In genomic region chr13:73956101-73956500, GRCh38 we compare ENCODE assay signal across 17 cellular contexts.
DNase-seq lines count a peak whose midpoint lies in the region; ATAC-seq, FAIRE-seq and TF ChIP-seq lines count a peak whose summit lies in the region.
"Had no signal": no experiment of that assay in that cellular context is flagged by ENCODE, and none has a peak within 500 bp of the region (broad histone marks: within the 10 kb centered on the region; RNA-seq: fewer than 3 reads in every experiment).

No MANE protein-coding gene starts in this region.

- H3K36me3 Mint-ChIP-seq in T-helper 17 cell (ENCODE audit: low read depth), result no peaks in the 10 kb centered on the region
- peaks cover under 1 to 17% (median 6%) of the 10 kb centered on the region in 5 donors for H3K36me3 Mint-ChIP-seq in naive thymus-derived CD4-positive, alpha-beta T cell

- H3K9me3 ChIP-seq in BLaER1 treated with 17β-estradiol and CSF1 and Interleukin-3, amounts not matched to agents 10 nM and 100 nM (replicated peaks in 1 of 11), result peaks cover 0 to 16% (median 0%) of the 10 kb centered on the region in 11 experiments; a peak in 5 of 22 replicates
- H3K9me3 ChIP-seq in T-helper 17 cell (ENCODE audit: control insufficient read depth, low read length, poor library complexity, severe bottlenecking) (no peaks in the 10 kb centered on the region), MM.1S (replicated peaks; ENCODE audit: insufficient read depth, low read length) (no peaks in the 10 kb centered on the region)
- H3K9me3 ChIP-seq in naive thymus-derived CD4-positive, alpha-beta T cell (ENCODE audit: control insufficient read depth in 2 of 3, low read length in 3 of 3), result no peaks in the 10 kb centered on the region
- H3K9me3 ChIP-seq: BE2C, HAP-1, Peyer's patch had no signal

- peak overlapping the region in 7 of 11 experiments; percentile 0 to 36 (median 20); a peak in 8 of 22 replicates for H3K4me2 ChIP-seq in BLaER1 treated with 17β-estradiol and CSF1 and Interleukin-3, amounts not matched to agents 10 nM and 100 nM
- no peak overlapping the region for H3K4me2 ChIP-seq in MM.1S (ENCODE audit: low read depth, low read length)

- no peaks in the 10 kb centered on the region for H3K27me3 ChIP-seq in BLaER1 treated with 17β-estradiol and CSF1 and Interleukin-3, amounts not matched to agents 10 nM and 100 nM
- H3K27me3 ChIP-seq in naive thymus-derived CD4-positive, alpha-beta T cell (ENCODE audit: control insufficient read depth in 2 of 2, insufficient read depth in 2 of 2, low read length in 2 of 2), result no peaks in the 10 kb centered on the region
- no peaks in the 10 kb centered on the region for H3K27me3 ChIP-seq in MM.1S (replicated peaks; ENCODE audit: insufficient read depth, low read length)
- H3K27me3 ChIP-seq: BE2C, Peyer's patch had no signal

- H3K4me3 Mint-ChIP-seq in T-helper 17 cell, result no peak overlapping the region
- peak overlapping the region in 2 of 10 donors; percentile 7 to 30 for H3K4me3 Mint-ChIP-seq in naive thymus-derived CD4-positive, alpha-beta T cell

- ATAC-seq in T-helper 17 cell (no peak), HG03280 (IDR thresholded peaks at IDR 0.05; ENCODE audit: unreplicated experiment) (no peak)
- no peak for ATAC-seq in naive thymus-derived CD4-positive, alpha-beta T cell
- ATAC-seq: Right ventricle myocardium inferior had no signal

- H3K27ac Mint-ChIP-seq in T-helper 17 cell, result peak overlapping the region; percentile 72
- H3K27ac Mint-ChIP-seq in naive thymus-derived CD4-positive, alpha-beta T cell, result peak overlapping the region in 6 of 9 donors; percentile 22 to 70 (median 36)

- H3K79me2 ChIP-seq in MM.1S (ENCODE audit: low read length), result peaks cover 45% of the 10 kb centered on the region

- H3K9me2 ChIP-seq in MM.1S (replicated peaks; ENCODE audit: insufficient read depth, low read length), result no peaks in the 10 kb centered on the region

- H3K4me1 Mint-ChIP-seq in T-helper 17 cell, result peaks cover 28% of the 10 kb centered on the region
- H3K4me1 Mint-ChIP-seq in naive thymus-derived CD4-positive, alpha-beta T cell, result peaks cover 11 to 83% (median 65%) of the 10 kb centered on the region in 7 donors

- intact Hi-C loops in naive thymus-derived CD4-positive, alpha-beta T cell (cut with micrococcal nuclease), result no loop called here

- H3K9ac ChIP-seq in BLaER1 treated with 17β-estradiol and CSF1 and Interleukin-3, amounts not matched to agents 10 nM and 100 nM, result no peak overlapping the region
- H3K9ac ChIP-seq in MM.1S (ENCODE audit: low read length), result no peak overlapping the region

- peaks cover 0 to 14% (median 0%) of the 10 kb centered on the region in 11 experiments; a peak in 4 of 22 replicates for H3K36me3 ChIP-seq in BLaER1 treated with 17β-estradiol and CSF1 and Interleukin-3, amounts not matched to agents 10 nM and 100 nM
- H3K36me3 ChIP-seq in naive thymus-derived CD4-positive, alpha-beta T cell (ENCODE audit: control insufficient read depth in 2 of 3, insufficient read depth in 3 of 3, low read length in 3 of 3), result no peaks in the 10 kb centered on the region
- H3K36me3 ChIP-seq in MM.1S (replicated peaks; ENCODE audit: insufficient read depth, low read length), result no peaks in the 10 kb centered on the region
- H3K36me3 ChIP-seq: BE2C, HAP-1, Peyer's patch had no signal

- no peaks in the 10 kb centered on the region for H3K27me3 Mint-ChIP-seq in T-helper 17 cell
- no peaks in the 10 kb centered on the region for H3K27me3 Mint-ChIP-seq in naive thymus-derived CD4-positive, alpha-beta T cell

- H3K27ac ChIP-seq in BLaER1 treated with 17β-estradiol and CSF1 and Interleukin-3, amounts not matched to agents 10 nM and 100 nM, result peak overlapping the region in 2 of 11 experiments; percentile 19 to 72; a peak in 3 of 22 replicates
- H3K27ac ChIP-seq in naive thymus-derived CD4-positive, alpha-beta T cell (ENCODE audit: low read depth, low read length), result no peak overlapping the region
- H3K27ac ChIP-seq in MM.1S (ENCODE audit: low read length), result no peak overlapping the region
- H3K27ac ChIP-seq: Peyer's patch had no signal

- H3K4me1 ChIP-seq in BLaER1 treated with 17β-estradiol and CSF1 and Interleukin-3, amounts not matched to agents 10 nM and 100 nM, result peaks cover 18 to 81% (median 49%) of the 10 kb centered on the region in 10 experiments
- H3K4me1 ChIP-seq in naive thymus-derived CD4-positive, alpha-beta T cell (ENCODE audit: control insufficient read depth in 2 of 2, insufficient read depth in 2 of 2, low read length in 2 of 2), result peaks cover 0 to 13% of the 10 kb centered on the region in 2 donors
- H3K4me1 ChIP-seq in MM.1S (ENCODE audit: low read length), result peaks cover 34% of the 10 kb centered on the region
- H3K4me1 ChIP-seq: BE2C, HAP-1, Peyer's patch had no signal

- POLR2A ChIA-PET in naive thymus-derived CD4-positive, alpha-beta T cell (lab: Charles Lee), result no interaction called here

- TF ChIP-seq CTCF in MM.1S (IDR thresholded peaks at IDR 0.05; ENCODE audit: low read length), result no peak

- H3F3A ChIP-seq in MM.1S (ENCODE audit: insufficient read depth, low read length), result peaks cover 20% of the 10 kb centered on the region

- H3K9me3 Mint-ChIP-seq in naive thymus-derived CD4-positive, alpha-beta T cell, result no peaks in the 10 kb centered on the region

- no peak for DNase-seq in GM19239 (ENCODE audit: insufficient read length, low spot score)
- no peak for DNase-seq in T-helper 17 cell
- DNase-seq in naive thymus-derived CD4-positive, alpha-beta T cell, result no peak
- DNase-seq in MM.1S, result no peak
- DNase-seq in NCI-H2081 treated with DMSO at 0.1 percent for 48 hours (lab: John Stamatoyannopoulos, UW), result no peak
- DNase-seq: BE2C, GF-D8, MV-4-11, NCI-H1417 treated with DMSO at 0.1 percent for 48 hours, NCI-H2029, NCI-H2227 treated with DMSO at 0.1 percent for 48 hours, NCI-H524, Peyer's patch had no signal

- CTCF ChIA-PET in naive thymus-derived CD4-positive, alpha-beta T cell (lab: Charles Lee), result no interaction called here

- FAIRE-seq in GM19239 (lab: Jason Lieb, UNC), result peak; percentile 81

- no peak overlapping the region for H2AFZ ChIP-seq in MM.1S (ENCODE audit: low read length)

- no peak overlapping the region for H3K4me3 ChIP-seq in BLaER1 treated with 17β-estradiol and CSF1 and Interleukin-3, amounts not matched to agents 10 nM and 100 nM
- H3K4me3 ChIP-seq in naive thymus-derived CD4-positive, alpha-beta T cell (ENCODE audit: low read length), result no peak overlapping the region
- H3K4me3 ChIP-seq in MM.1S (ENCODE audit: low read length), result no peak overlapping the region
- H3K4me3 ChIP-seq: HAP-1, Peyer's patch had no signal

- H4K20me1 ChIP-seq in BLaER1 treated with 17β-estradiol and CSF1 and Interleukin-3, amounts not matched to agents 10 nM and 100 nM, result no peaks in the 10 kb centered on the region
- no peaks in the 10 kb centered on the region for H4K20me1 ChIP-seq in MM.1S (ENCODE audit: insufficient read depth, low read length)
